In the genomic region with DNA sequence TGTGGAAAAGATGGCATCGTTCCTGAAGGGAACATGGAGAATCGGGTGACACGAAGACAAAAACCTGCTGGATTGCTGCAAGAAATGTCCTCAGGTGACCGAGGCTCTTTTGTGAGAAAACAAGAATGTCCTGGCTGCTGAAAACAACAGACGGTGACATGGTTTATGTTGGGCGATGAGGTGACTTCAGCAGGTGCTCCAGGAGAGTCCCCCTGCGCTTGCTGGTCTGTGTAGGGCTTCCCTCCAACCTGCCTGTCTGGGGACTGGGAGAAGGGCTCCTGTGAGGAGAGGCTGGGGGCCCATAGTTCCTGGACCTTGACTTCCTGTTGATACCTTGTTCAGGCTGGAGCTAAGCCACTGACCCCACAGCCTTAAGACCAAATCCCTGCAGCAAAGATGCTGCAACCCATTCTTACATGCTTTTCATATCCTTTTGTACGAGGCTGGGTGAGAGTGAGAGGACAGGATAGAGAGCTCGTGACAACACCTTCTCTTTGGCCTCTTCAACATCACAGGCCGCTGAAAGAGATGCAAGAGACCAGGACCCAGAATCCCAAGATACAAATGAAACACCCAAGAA, we compare ENCODE assay signal across 1 cellular context.
TF ChIP-seq lines count a peak whose summit lies in the region.

No MANE protein-coding gene starts in this region.

TF ChIP-seq in H1, 55 proteins besides CTCF, POLR2A, EP300 and RAD21:
- TF ChIP-seq RXRA (IDR thresholded peaks at IDR 0.05; ENCODE audit: insufficient read depth, low read depth, low read length), result no peak
- no peak for TF ChIP-seq SIRT6 (IDR thresholded peaks at IDR 0.05; ENCODE audit: low read length)
- TF ChIP-seq SP2 (IDR thresholded peaks at IDR 0.05; ENCODE audit: low read length), result no peak
- TF ChIP-seq POU5F1 (IDR thresholded peaks at IDR 0.05; ENCODE audit: low read depth, low read length), result no peak
- no peak for TF ChIP-seq HDAC6 (IDR thresholded peaks at IDR 0.05; ENCODE audit: low read depth, low read length)
- no peak for TF ChIP-seq SP1 (IDR thresholded peaks at IDR 0.05; ENCODE audit: low read depth, low read length)
- no peak for TF ChIP-seq CHD2 (IDR thresholded peaks at IDR 0.05; ENCODE audit: low read length)
- TF ChIP-seq SIX5 (IDR thresholded peaks at IDR 0.05; ENCODE audit: low read depth, low read length), result no peak
- TF ChIP-seq CHD7 (IDR thresholded peaks at IDR 0.05; ENCODE audit: insufficient replicate concordance, low read length), result no peak
